Comparison of ENCODE assay signal across 1 cellular context in genomic region chr3:46646700-46647099, GRCh38.
TF ChIP-seq lines count a peak whose summit lies in the region.

No MANE protein-coding gene starts in this region.

TF ChIP-seq in GM23338, 12 proteins besides CTCF, POLR2A, EP300 and RAD21 (continued from another document):
- TF ChIP-seq ZNF462 (CRISPR knock-in tag; IDR thresholded peaks at IDR 0.05), result no peak
- no peak for TF ChIP-seq JUNB (IDR thresholded peaks at IDR 0.05; ENCODE audit: unreplicated experiment)
- TF ChIP-seq ZNF114 (CRISPR knock-in tag; IDR thresholded peaks at IDR 0.05), result no peak
- no peak for TF ChIP-seq CREB1 (CRISPR knock-in tag; IDR thresholded peaks at IDR 0.05; ENCODE audit: low read depth)
